10 cellular contexts compared by ENCODE assay signal in the genomic region with DNA sequence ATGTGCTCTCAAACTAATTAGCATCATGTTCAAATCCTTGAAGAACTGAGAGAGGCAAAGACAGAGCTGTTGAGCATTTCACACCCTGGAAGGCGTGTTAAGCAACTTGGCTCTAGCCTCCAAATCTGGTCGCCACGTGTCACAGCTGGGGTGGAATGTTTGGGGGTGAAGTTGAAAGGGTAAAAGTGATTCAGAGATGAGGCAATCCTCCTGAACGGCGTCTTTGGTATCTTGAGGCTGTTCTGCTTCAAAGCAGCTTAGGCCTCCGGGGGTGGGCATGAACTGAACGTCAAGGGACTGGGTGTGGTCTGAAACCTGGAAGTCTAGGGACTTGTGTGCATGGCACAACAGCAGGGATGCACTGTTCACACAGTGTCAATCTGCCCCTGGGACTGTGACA.
DNase-seq lines count a peak whose midpoint lies in the region; ATAC-seq and TF ChIP-seq lines count a peak whose summit lies in the region.
"Had no signal": no experiment of that assay in that cellular context is flagged by ENCODE, and none has a peak within 500 bp of the region (broad histone marks: within the 10 kb centered on the region; RNA-seq: fewer than 3 reads in every experiment).

No MANE protein-coding gene starts in this region.

- no TSS peak for BruUV-seq in mammary epithelial cell (replicated peaks; lab: Mats Ljungman, UMichigan)

- no peak overlapping the region for H2AFZ ChIP-seq in mammary epithelial cell (ENCODE audit: low read depth, low read length)

- CTCF ChIA-PET in mammary epithelial cell (lab: Charles Lee; ENCODE audit: low non-redundant PET) = no interaction called here

- TF ChIP-seq CTCF in mammary epithelial cell (conservative IDR thresholded peaks at IDR 0.05 in 1 of 2, IDR thresholded peaks at IDR 0.05 in 1 of 2; ENCODE audit: extremely low read depth in 1 of 2, insufficient read depth in 1 of 2, low read depth in 1 of 2, low read length in 2 of 2) = no peak
- TF ChIP-seq CTCF in lower lobe of right lung (IDR thresholded peaks at IDR 0.05) = no peak

- H3K9me3 ChIP-seq in mammary epithelial cell (replicated peaks; ENCODE audit: insufficient read depth, low read length) (no peaks in the 10 kb centered on the region), lower lobe of right lung (no peaks in the 10 kb centered on the region)

- in situ Hi-C loops in mammary epithelial cell (cut with MboI; ENCODE audit: low sequenced_read_pairs in 2 of 2) = no loop called here

- no peaks in the 10 kb centered on the region for H4K20me1 ChIP-seq in mammary epithelial cell (ENCODE audit: insufficient read depth, low read length)

- H3K4me3 ChIP-seq in mammary epithelial cell (replicated peaks in 1 of 3; ENCODE audit: insufficient read depth in 1 of 3, low read depth in 2 of 3, low read length in 3 of 3) (no peak overlapping the region), lower lobe of right lung (no peak overlapping the region)

- peak overlapping the region; percentile 13 for H3K4me2 ChIP-seq in mammary epithelial cell (ENCODE audit: insufficient read depth, low read depth, low read length)

- H3K27ac ChIP-seq in mammary epithelial cell (ENCODE audit: insufficient read depth, low read depth, low read length) (peak overlapping the region; percentile 48), lower lobe of right lung (no peak overlapping the region)

- ATAC-seq in lower lobe of right lung = peak; percentile 4 to 18
- ATAC-seq in HG03095 (IDR thresholded peaks at IDR 0.05; ENCODE audit: unreplicated experiment) = no peak

- H3K36me3 ChIP-seq in mammary epithelial cell (ENCODE audit: insufficient read depth, low read length) (peaks cover 6% of the 10 kb centered on the region), lower lobe of right lung (peaks cover 35% of the 10 kb centered on the region)

- dilution Hi-C loops in mammary epithelial cell (cut with HindIII; ENCODE audit: low sequenced_read_pairs) = no loop called here

- H3K27me3 ChIP-seq in mammary epithelial cell (ENCODE audit: insufficient read depth, low read length) (no peaks in the 10 kb centered on the region), lower lobe of right lung (ENCODE audit: low read depth) (no peaks in the 10 kb centered on the region)

- intact Hi-C loops in mammary epithelial cell (cut with micrococcal nuclease) = loop anchor here (1.0 kb wide), 1 partner anchor 10 kb away; no protein-coding TSS in a partner anchor
- intact Hi-C loops in lower lobe of right lung (cut with DNase I) = no loop called here

- DNase-seq in stimulated activated CD4-positive, alpha-beta T cell treated with anti-CD3 and anti-CD28 coated beads, Interleukin-1b, Interleukin-23, amount 100 ng/mL, for 48 hours = peak; percentile 44
- no peak for DNase-seq in stimulated activated CD4-positive, alpha-beta T cell treated with anti-CD3 and anti-CD28 coated beads, Interleukin-2, amount 100 ng/mL, for 48 hours
- DNase-seq in mammary epithelial cell (peak; percentile 62), lower lobe of right lung (no peak), hippocampal formation (lab: John Stamatoyannopoulos, UW) (no peak), putamen (ENCODE audit: low spot score) (no peak), NCI-H69 (lab: John Stamatoyannopoulos, UW) (no peak)
- DNase-seq: CD4-positive, CD25-positive, alpha-beta regulatory T cell; NCI-H446 had no signal

- H3K4me1 ChIP-seq in mammary epithelial cell (ENCODE audit: insufficient read depth, low read length) = peaks cover 74% of the 10 kb centered on the region
- H3K4me1 ChIP-seq in lower lobe of right lung = peaks cover 51% of the 10 kb centered on the region

- no peak overlapping the region for H3K9ac ChIP-seq in mammary epithelial cell (ENCODE audit: insufficient read depth, low read length)

- H3K79me2 ChIP-seq in mammary epithelial cell (ENCODE audit: insufficient read depth, low read length) = peaks cover 21% of the 10 kb centered on the region

- 11% methylated on average over 7 of the region's 7 CpGs for WGBS in mammary epithelial cell (ENCODE audit: low coverage, missing lambda C conversion rate)

Comparison
In these comparisons a context has a peak if more than half of its experiments do, and no peak if none do; other contexts are left out.
1. DNase-seq: peak in stimulated activated CD4-positive, alpha-beta T cell treated with anti-CD3 and anti-CD28 coated beads, Interleukin-1b, Interleukin-23, amount 100 ng/mL, for 48 hours (single experiment) and mammary epithelial cell (single experiment); none in stimulated activated CD4-positive, alpha-beta T cell treated with anti-CD3 and anti-CD28 coated beads, Interleukin-2, amount 100 ng/mL, for 48 hours (0 of 2), lower lobe of right lung (single experiment), hippocampal formation (0 of 2), putamen (single experiment) and NCI-H69 (single experiment).